ENCODE assay signal across 23 cellular contexts in the genomic region with DNA sequence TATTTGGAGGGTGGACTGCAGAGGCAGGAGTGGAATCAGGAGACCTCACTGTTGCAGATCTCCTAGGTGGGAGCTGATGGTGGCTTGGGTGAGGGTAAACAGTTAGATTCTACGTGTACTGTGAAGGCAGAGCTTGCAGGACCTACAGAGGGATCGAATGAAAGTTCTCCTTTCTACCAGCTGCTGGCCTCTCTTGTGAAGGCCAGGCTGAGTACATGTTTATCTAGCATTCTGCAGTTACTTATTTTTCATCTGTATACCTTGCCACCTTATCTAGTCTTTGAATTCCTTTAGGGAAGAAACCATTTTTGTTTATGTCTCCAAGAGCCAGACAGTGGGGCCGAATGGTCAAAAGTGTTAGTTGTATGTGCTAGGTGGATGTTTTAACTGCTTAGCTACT. TPM values are rescaled to one million over a fixed set of nuclear protein-coding genes. Genes with fewer than 3 reads are reported as not detected.
DNase-seq lines count a peak whose midpoint lies in the region; ATAC-seq, FAIRE-seq and TF ChIP-seq lines count a peak whose summit lies in the region.
"Had no signal": no experiment of that assay in that cellular context is flagged by ENCODE, and none has a peak within 500 bp of the region (broad histone marks: within the 10 kb centered on the region; RNA-seq: fewer than 3 reads in every experiment).

No MANE protein-coding gene starts in this region.

- H3K36me3 ChIP-seq in Loucy (ENCODE audit: insufficient read depth, low read length) (no peaks in the 10 kb centered on the region; the same call in 1 of the 2 replicates), smooth muscle cell (ENCODE audit: low read depth) (no peaks in the 10 kb centered on the region), pancreas (no peaks in the 10 kb centered on the region)
- H3K36me3 ChIP-seq: lower lobe of right lung, suprapubic skin, vagina had no signal

- H3K9ac ChIP-seq in Loucy (ENCODE audit: low read depth, low read length, poor library complexity, severe bottlenecking) (no peak overlapping the region), smooth muscle cell (ENCODE audit: low read depth) (no peak overlapping the region)

- H3K9me2 ChIP-seq in Loucy (replicated peaks; ENCODE audit: low read depth, low read length) = no peaks in the 10 kb centered on the region

- peak overlapping the region in 1 of 2 donors; percentile 64 for H3K4me3 Mint-ChIP-seq in activated T-cell treated with anti-CD3 and anti-CD28 coated beads, Interleukin-2, amount 50 U/mL, for 72 hours
- no peak overlapping the region for H3K4me3 Mint-ChIP-seq in activated naive CD8-positive, alpha-beta T cell treated with anti-CD3 and anti-CD28 coated beads, Interleukin-2, amount 50 U/mL, for 24 hours

- ATAC-seq in activated T-cell treated with anti-CD3 and anti-CD28 coated beads, Interleukin-2, amount 50 U/mL, for 72 hours (replicated peaks in 1 of 2) = no peak
- ATAC-seq in activated naive CD8-positive, alpha-beta T cell treated with anti-CD3 and anti-CD28 coated beads, Interleukin-2, amount 50 U/mL, for 24 hours = no peak
- no peak for ATAC-seq in omental fat pad (ENCODE audit: low FRiP score)
- no peak for ATAC-seq in pancreas
- ATAC-seq: K562, lower lobe of right lung, right cardiac atrium had no signal

- peaks cover 12 to 36% of the 10 kb centered on the region in 2 donors for H3K36me3 Mint-ChIP-seq in activated T-cell treated with anti-CD3 and anti-CD28 coated beads, Interleukin-2, amount 50 U/mL, for 72 hours (ENCODE audit: insufficient read depth in 2 of 2)
- peaks cover 61% of the 10 kb centered on the region for H3K36me3 Mint-ChIP-seq in activated naive CD8-positive, alpha-beta T cell treated with anti-CD3 and anti-CD28 coated beads, Interleukin-2, amount 50 U/mL, for 24 hours (ENCODE audit: low read depth)

- peak overlapping the region; percentile 27 for H3K4me2 ChIP-seq in Loucy (ENCODE audit: low read depth, low read length, poor library complexity, severe bottlenecking)
- H3K4me2 ChIP-seq in smooth muscle cell = peak overlapping the region; percentile 4

- no peaks in the 10 kb centered on the region for H3K27me3 Mint-ChIP-seq in activated T-cell treated with anti-CD3 and anti-CD28 coated beads, Interleukin-2, amount 50 U/mL, for 72 hours (ENCODE audit: low read depth)
- no peaks in the 10 kb centered on the region for H3K27me3 Mint-ChIP-seq in activated naive CD8-positive, alpha-beta T cell treated with anti-CD3 and anti-CD28 coated beads, Interleukin-2, amount 50 U/mL, for 24 hours

- H3K4me1 Mint-ChIP-seq in activated T-cell treated with anti-CD3 and anti-CD28 coated beads, Interleukin-2, amount 50 U/mL, for 72 hours (ENCODE audit: low read depth) = peaks cover 66% of the 10 kb centered on the region
- H3K4me1 Mint-ChIP-seq in activated naive CD8-positive, alpha-beta T cell treated with anti-CD3 and anti-CD28 coated beads, Interleukin-2, amount 50 U/mL, for 24 hours = peaks cover 60% of the 10 kb centered on the region

- no peak overlapping the region for H2AFZ ChIP-seq in Loucy (ENCODE audit: low read length)
- no peak overlapping the region for H2AFZ ChIP-seq in smooth muscle cell (ENCODE audit: low read depth)

- H4K20me1 ChIP-seq in Loucy (ENCODE audit: insufficient read depth, low read length, poor library complexity, severe bottlenecking) (peaks cover 34% of the 10 kb centered on the region), smooth muscle cell (ENCODE audit: low read depth) (peaks cover 38% of the 10 kb centered on the region)

- H3K9me3 ChIP-seq in Loucy (ENCODE audit: insufficient read depth, low read depth, low read length) (no peaks in the 10 kb centered on the region), smooth muscle cell (replicated peaks; ENCODE audit: low read depth) (no peaks in the 10 kb centered on the region), pancreas (no peaks in the 10 kb centered on the region)
- H3K9me3 ChIP-seq: lower lobe of right lung, suprapubic skin, vagina had no signal

- H3K79me2 ChIP-seq in Loucy (ENCODE audit: insufficient read depth, low read length) (peaks cover 93% of the 10 kb centered on the region), smooth muscle cell (ENCODE audit: low read depth) (peaks cover 75% of the 10 kb centered on the region)

- peak overlapping the region; percentile 86 for H3K27ac Mint-ChIP-seq in activated T-cell treated with anti-CD3 and anti-CD28 coated beads, Interleukin-2, amount 50 U/mL, for 72 hours
- H3K27ac Mint-ChIP-seq in activated naive CD8-positive, alpha-beta T cell treated with anti-CD3 and anti-CD28 coated beads, Interleukin-2, amount 50 U/mL, for 24 hours = peak overlapping the region; percentile 58

- H3K27me3 ChIP-seq in Loucy (ENCODE audit: insufficient read depth, low read length, poor library complexity, severe bottlenecking) = no peaks in the 10 kb centered on the region
- H3K27me3 ChIP-seq in smooth muscle cell (ENCODE audit: low read depth) = no peaks in the 10 kb centered on the region
- no peaks in the 10 kb centered on the region for H3K27me3 ChIP-seq in pancreas
- H3K27me3 ChIP-seq: suprapubic skin, vagina had no signal

- no peak for DNase-seq in activated T-cell treated with anti-CD3 and anti-CD28 coated beads, Interleukin-2, amount 50 U/mL, for 72 hours
- DNase-seq in activated T-cell treated with anti-CD3 and anti-CD28 coated beads for 4 hours = no peak
- no peak for DNase-seq in activated naive CD8-positive, alpha-beta T cell treated with anti-CD3 and anti-CD28 coated beads, Interleukin-2, amount 50 U/mL, for 24 hours
- DNase-seq in smooth muscle cell (lab: John Stamatoyannopoulos, UW; ENCODE audit: unreplicated experiment) = no peak
- no peak for DNase-seq in omental fat pad (ENCODE audit: low spot score)
- DNase-seq in pancreas = no peak
- DNase-seq in LoVo (ENCODE audit: low spot score) = no peak
- DNase-seq: activated CD4-positive, CD25-positive, alpha-beta regulatory T cell treated with anti-CD3 and anti-CD28 coated beads, Interleukin-2, amount 50 U/mL, for 72 hours; activated gamma-delta T cell treated with Interleukin-2 at 50 U/mL for 16 hours; C1 segment of cervical spinal cord; kidney; lower lobe of right lung; MV-4-11; NCI-H187; NCI-H2227 treated with DMSO at 0.1 percent for 48 hours; right cardiac atrium; stimulated activated CD8-positive, alpha-beta memory T cell treated with anti-CD3 and anti-CD28 coated beads, Interleukin-4, amount 100 ng/mL, for 48 hours had no signal

- H3K4me1 ChIP-seq in Loucy (ENCODE audit: insufficient read depth, low read length, poor library complexity, severe bottlenecking) (peaks cover 24% of the 10 kb centered on the region), smooth muscle cell (ENCODE audit: low read depth) (no peaks in the 10 kb centered on the region), pancreas (no peaks in the 10 kb centered on the region)
- H3K4me1 ChIP-seq: lower lobe of right lung, suprapubic skin, vagina had no signal

- intact Hi-C loops in pancreas (cut with DNase I) = no loop called here

- no peak for FAIRE-seq in pancreas (lab: Jason Lieb, UNC)
- FAIRE-seq: frontal cortex, GM19239, K562, kidney had no signal

- 93% methylated on average over 3 of the region's 3 CpGs for WGBS in smooth muscle cell (ENCODE audit: low lambda C conversion rate)
- 70 to 77% methylated on average over 3 of the region's 3 CpGs for WGBS in pancreas, 2 donors

- H3K9me3 Mint-ChIP-seq in activated T-cell treated with anti-CD3 and anti-CD28 coated beads, Interleukin-2, amount 50 U/mL, for 72 hours = no peaks in the 10 kb centered on the region
- H3K9me3 Mint-ChIP-seq in activated naive CD8-positive, alpha-beta T cell treated with anti-CD3 and anti-CD28 coated beads, Interleukin-2, amount 50 U/mL, for 24 hours = no peaks in the 10 kb centered on the region

- TF ChIP-seq CTCF in Loucy (conservative IDR thresholded peaks at IDR 0.05; ENCODE audit: low read length) (no peak), smooth muscle cell (IDR thresholded peaks at IDR 0.05; ENCODE audit: borderline replicate concordance, insufficient read depth, poor library complexity, severe bottlenecking) (no peak), omental fat pad (IDR thresholded peaks at IDR 0.05) (no peak), pancreas (IDR thresholded peaks at IDR 0.05) (no peak)

- H3K27ac ChIP-seq in smooth muscle cell (ENCODE audit: low read depth) = peak overlapping the region; percentile 54
- no peak overlapping the region for H3K27ac ChIP-seq in pancreas
- H3K27ac ChIP-seq: lower lobe of right lung, suprapubic skin, vagina had no signal

- H3K4me3 ChIP-seq in Loucy (ENCODE audit: low read length, poor library complexity, severe bottlenecking) (peak overlapping the region; percentile 32), smooth muscle cell (no peak overlapping the region), pancreas (no peak overlapping the region)
- H3K4me3 ChIP-seq: K562, lower lobe of right lung, suprapubic skin, vagina had no signal

- no peaks in the 10 kb centered on the region for H3F3A ChIP-seq in Loucy (ENCODE audit: low read depth)
- peaks cover 4% of the 10 kb centered on the region for H3F3A ChIP-seq in smooth muscle cell (ENCODE audit: low read depth)

RNA-seq across cellular contexts. Expression of gene PTTG1, which starts 57.6 kb away (rescaled TPM):
- total RNA-seq in activated T-cell treated with anti-CD3 and anti-CD28 coated beads, Interleukin-2, amount 50 U/mL, for 72 hours = 100 to 1,000 TPM; 112 to 137 TPM
- 61.5 and 98.7 TPM in 2 replicates for total RNA-seq in smooth muscle cell
- 81.9 and 92.3 TPM in 2 replicates for polyA plus RNA-seq in smooth muscle cell
- total RNA-seq in omental fat pad = 10 to 100 TPM in 1 of 4 donors, 1 to 10 TPM in 3; 2.5 to 13.9 (median 6.1) TPM
- 1 to 10 TPM in 3 of 6 donors, under 1 TPM in 2, not detected in 1; 0.31 to 2.7 (median 1.3) TPM for total RNA-seq in pancreas
- 1 to 10 TPM; 1.2 to 2.0 TPM for polyA plus RNA-seq in pancreas
